In genomic region chr12:121466800-121467637, GRCh38 we compare ENCODE assay signal across 8 cellular contexts.
A peak's percentile ranks its signal among the peaks of the same experiment; 100 is the strongest.
DNase-seq lines count a peak whose midpoint lies in the region; ATAC-seq and TF ChIP-seq lines count a peak whose summit lies in the region.

No MANE protein-coding gene starts in this region.

- H3K27me3 Mint-ChIP-seq in central memory CD8-positive, alpha-beta T cell, result no peaks in the 10 kb centered on the region

- peak overlapping the region; percentile 86 for H3K4me3 Mint-ChIP-seq in central memory CD8-positive, alpha-beta T cell

- peak overlapping the region; percentile 90 for H3K27ac Mint-ChIP-seq in central memory CD8-positive, alpha-beta T cell (ENCODE audit: low read depth)

- peaks cover 8% of the 10 kb centered on the region for H3K36me3 Mint-ChIP-seq in central memory CD8-positive, alpha-beta T cell (ENCODE audit: insufficient read depth)

- ATAC-seq in GM18867 (IDR thresholded peaks at IDR 0.05; ENCODE audit: unreplicated experiment), result peak; percentile 88
- ATAC-seq in HG03066 (IDR thresholded peaks at IDR 0.05; ENCODE audit: low read depth, unreplicated experiment), result peak; percentile 79
- ATAC-seq in central memory CD8-positive, alpha-beta T cell (replicated peaks; ENCODE audit: extremely low read depth, poor library complexity, severe bottlenecking), result peak; percentile 81

- peaks cover 31% of the 10 kb centered on the region for H3K4me1 Mint-ChIP-seq in central memory CD8-positive, alpha-beta T cell

- DNase-seq in AG04450 (ENCODE audit: low read depth, low spot score), result peak; percentile 18
- peak; percentile 77 for DNase-seq in NCI-H2171 treated with DMSO at 0.1 percent for 48 hours (lab: John Stamatoyannopoulos, UW)
- peak; percentile 73 for DNase-seq in activated CD4-positive, CD25-positive, alpha-beta regulatory T cell treated with anti-CD3 and anti-CD28 coated beads, Interleukin-2, amount 50 U/mL, for 16 hours (ENCODE audit: low read depth, low spot score)
- peak; percentile 64 to 82 for DNase-seq in central memory CD8-positive, alpha-beta T cell (ENCODE audit: low spot score in 2 of 2)
- DNase-seq in kidney tubule cell (ENCODE audit: low spot score), result peak; percentile 95
- peak; percentile 68 to 81 for DNase-seq in stimulated activated CD4-positive, alpha-beta T cell treated with anti-CD3 and anti-CD28 coated beads, Interleukin-1b, Interleukin-23, amount 100 ng/mL, for 1 hour (ENCODE audit: low read depth in 2 of 2)

- peak overlapping the region; percentile 70 for H3K4me3 ChIP-seq in AG04450 (ENCODE audit: low read depth, low read length)

- no peak overlapping the region for H3K27ac ChIP-seq in AG04450 (ENCODE audit: low read depth, low read length)

- no peak for TF ChIP-seq CTCF in AG04450 (IDR thresholded peaks at IDR 0.05; ENCODE audit: low read depth, low read length)

- H3K9me3 ChIP-seq in AG04450 (ENCODE audit: control insufficient read depth, insufficient read depth, low read length), result no peaks in the 10 kb centered on the region

- no peaks in the 10 kb centered on the region for H3K9me3 Mint-ChIP-seq in central memory CD8-positive, alpha-beta T cell

- POLR2A ChIA-PET in AG04450 (lab: Yijun Ruan, JAX), result no interaction called here

- no peaks in the 10 kb centered on the region for H3K27me3 ChIP-seq in AG04450 (ENCODE audit: control insufficient read depth, insufficient read depth, low read length)

- CTCF ChIA-PET in AG04450 (lab: Charles Lee), result no interaction called here

Comparison
In these comparisons a context has a peak if more than half of its experiments do, and no peak if none do; other contexts are left out.
1. DNase-seq: peak in every context shown above with its lines; median percentile 95 in kidney tubule cell; 77 in NCI-H2171 treated with DMSO at 0.1 percent for 48 hours; 74 in stimulated activated CD4-positive, alpha-beta T cell treated with anti-CD3 and anti-CD28 coated beads, Interleukin-1b, Interleukin-23, amount 100 ng/mL, for 1 hour; 73 in activated CD4-positive, CD25-positive, alpha-beta regulatory T cell treated with anti-CD3 and anti-CD28 coated beads, Interleukin-2, amount 50 U/mL, for 16 hours; 73 in central memory CD8-positive, alpha-beta T cell; 18 in AG04450.